Comparison of ENCODE assay signal across 8 cellular contexts in the genomic region with DNA sequence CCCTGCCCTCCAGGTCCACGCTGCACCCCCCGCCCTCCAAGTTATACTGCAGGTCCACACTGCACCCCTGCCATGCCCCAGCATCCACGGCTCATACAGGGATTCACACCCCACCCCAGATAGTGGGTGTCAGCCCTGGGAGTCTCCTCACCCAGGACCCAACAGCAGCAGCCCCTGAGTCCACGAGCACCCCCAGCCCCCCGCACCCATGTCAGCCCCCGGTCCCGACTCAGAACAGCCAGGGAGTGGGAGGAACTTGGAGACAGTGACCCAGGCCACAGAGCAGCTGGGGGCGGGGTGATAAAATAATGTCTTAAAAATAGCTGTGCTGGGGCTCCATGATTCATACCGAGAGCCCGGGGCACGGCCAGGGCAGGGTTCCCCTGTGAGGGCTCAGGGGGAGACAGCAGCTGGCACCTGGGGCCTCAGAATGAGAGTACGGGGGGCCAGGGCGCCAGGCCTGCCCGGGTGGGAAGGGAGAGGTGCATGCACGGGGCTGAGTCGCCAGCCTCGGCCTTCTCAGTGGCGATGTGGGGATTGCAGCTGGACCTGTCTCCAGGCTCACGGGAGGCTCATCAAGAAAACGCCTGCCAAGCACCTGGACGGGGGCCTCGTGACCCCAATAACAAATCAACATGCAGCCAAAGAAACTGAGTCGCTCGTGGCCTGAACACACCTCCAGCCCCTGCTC. TPM values are rescaled to one million over a fixed set of nuclear protein-coding genes. Genes with fewer than 3 reads are reported as not detected.
DNase-seq lines count a peak whose midpoint lies in the region; ATAC-seq, FAIRE-seq and TF ChIP-seq lines count a peak whose summit lies in the region.

No MANE protein-coding gene starts in this region.

- no peaks in the 10 kb centered on the region for H3K27me3 Mint-ChIP-seq in astrocyte (ENCODE audit: low read depth, unreplicated experiment)

- no peaks in the 10 kb centered on the region for H3K36me3 ChIP-seq in OCI-LY7 (ENCODE audit: insufficient read depth, low read length)
- no peaks in the 10 kb centered on the region for H3K36me3 ChIP-seq in astrocyte (ENCODE audit: insufficient read depth, low read length)
- H3K36me3 ChIP-seq in spleen: peaks cover 0 to 12% (median 0%) of the 10 kb centered on the region in 6 donors

- H3K4me1 ChIP-seq in OCI-LY7 (ENCODE audit: insufficient read depth, low read length, poor library complexity, severe bottlenecking) (peaks cover 33% of the 10 kb centered on the region), astrocyte (ENCODE audit: insufficient read depth, low read length) (peaks cover 24% of the 10 kb centered on the region), spleen (peaks cover 16 to 99% (median 49%) of the 10 kb centered on the region in 6 donors)

- H3K4me3 ChIP-seq in OCI-LY7 (ENCODE audit: low read depth, low read length, poor library complexity, severe bottlenecking) (no peak overlapping the region), astrocyte (ENCODE audit: insufficient read depth, low read depth, low read length) (no peak overlapping the region), spleen (peak overlapping the region in 1 of 8 donors; percentile 71)

- no peaks in the 10 kb centered on the region for H3K9me3 Mint-ChIP-seq in astrocyte (ENCODE audit: unreplicated experiment)

- H3K27ac ChIP-seq in OCI-LY7 (ENCODE audit: low read depth, low read length, poor library complexity, severe bottlenecking) (no peak overlapping the region), astrocyte (ENCODE audit: low read depth, low read length) (no peak overlapping the region), spleen (peak overlapping the region in 4 of 8 donors; percentile 38 to 95 (median 64))

- H3K27me3 ChIP-seq in astrocyte (ENCODE audit: insufficient read depth, low read length) (no peaks in the 10 kb centered on the region), spleen (replicated peaks in 1 of 7) (peaks cover 0 to 9% (median 0%) of the 10 kb centered on the region in 7 donors)

- H2AFZ ChIP-seq in OCI-LY7 (ENCODE audit: low read length) (no peak overlapping the region), astrocyte (ENCODE audit: low read depth, low read length) (no peak overlapping the region)

- H4K20me1 ChIP-seq in OCI-LY7 (ENCODE audit: insufficient read depth, low read length) (no peaks in the 10 kb centered on the region), astrocyte (ENCODE audit: insufficient read depth, low read length) (no peaks in the 10 kb centered on the region)

- 45 to 59% (median 50%) methylated on average over 21 to 24 of the region's 24 CpGs for WGBS in spleen, 5 donors

- H3K9ac ChIP-seq in astrocyte (ENCODE audit: low read length): no peak overlapping the region

- FAIRE-seq in astrocyte (lab: Jason Lieb, UNC): no peak

- no peak for TF ChIP-seq CTCF in OCI-LY7 (conservative IDR thresholded peaks at IDR 0.05; ENCODE audit: low read length)
- TF ChIP-seq CTCF in astrocyte (IDR thresholded peaks at IDR 0.05; ENCODE audit: insufficient read depth, low read depth, low read length): no peak
- no peak for TF ChIP-seq CTCF in spleen (IDR thresholded peaks at IDR 0.05 in 8 of 11, conservative IDR thresholded peaks at IDR 0.05 in 3 of 11)

- DNase-seq in OCI-LY7 (ENCODE audit: low spot score) (no peak), astrocyte (ENCODE audit: low read depth) (no peak), spleen (peak; percentile 81), NCI-H1105 treated with DMSO at 0.1 percent for 48 hours (lab: John Stamatoyannopoulos, UW) (no peak), DMS153 treated with DMSO at 0.1 percent for 48 hours (lab: John Stamatoyannopoulos, UW; ENCODE audit: unreplicated experiment) (no peak)

- TF ChIP-seq POLR2A in spleen (IDR thresholded peaks at IDR 0.05): no peak

- POLR2A ChIA-PET in OCI-LY7 (lab: Charles Lee): interaction anchor here (0.6 kb wide), 1 partner anchor 33 kb away, joined by 3 read pairs; no protein-coding TSS in a partner anchor

- H3K27ac Mint-ChIP-seq in astrocyte (ENCODE audit: unreplicated experiment): no peak overlapping the region

- intact Hi-C loops in OCI-LY7 (cut with micrococcal nuclease; ENCODE audit: unreplicated experiment): loop anchor here (5.0 kb wide), 1 partner anchor 253 kb away; no protein-coding TSS in a partner anchor
- intact Hi-C loops in spleen (cut with DNase I; ENCODE audit: low total_unique reads): no loop called here

- BruUV-seq in OCI-LY7 (replicated peaks; lab: Mats Ljungman, UMichigan): no TSS peak

- no peaks in the 10 kb centered on the region for H3K36me3 Mint-ChIP-seq in astrocyte (ENCODE audit: low read depth, unreplicated experiment)

- no peaks in the 10 kb centered on the region for H3K9me2 ChIP-seq in OCI-LY7 (ENCODE audit: insufficient read depth, low read length)

- H3K9me3 ChIP-seq in OCI-LY7 (ENCODE audit: low read length) (no peaks in the 10 kb centered on the region), astrocyte (ENCODE audit: insufficient read depth, low read depth, low read length) (no peaks in the 10 kb centered on the region), spleen (no peaks in the 10 kb centered on the region)

- H3K4me3 Mint-ChIP-seq in astrocyte (ENCODE audit: unreplicated experiment): no peak overlapping the region

- ATAC-seq in GM18502 (IDR thresholded peaks at IDR 0.05; ENCODE audit: poor library complexity, unreplicated experiment) (peak; percentile 60), HG02571 (IDR thresholded peaks at IDR 0.05; ENCODE audit: unreplicated experiment) (peak; percentile 39), esophagus mucosa (no peak)

- H3K4me2 ChIP-seq in OCI-LY7 (ENCODE audit: low read length) (peak overlapping the region; percentile 45), astrocyte (ENCODE audit: low read length) (peak overlapping the region; percentile 57)

- H3K4me1 Mint-ChIP-seq in astrocyte (ENCODE audit: low read depth, unreplicated experiment): peaks cover 6% of the 10 kb centered on the region

- CTCF ChIA-PET in OCI-LY7 (lab: Charles Lee; ENCODE audit: unreplicated experiment): no interaction called here

- no peaks in the 10 kb centered on the region for H3K79me2 ChIP-seq in OCI-LY7 (ENCODE audit: insufficient read depth, low read depth, low read length)
- H3K79me2 ChIP-seq in astrocyte (ENCODE audit: insufficient read depth, low read length): no peaks in the 10 kb centered on the region

RNA-seq across cellular contexts. Expression of gene ADAP1, which starts 29.8 kb away (rescaled TPM):
- total RNA-seq in OCI-LY7 (2014; rRNA removed; shearing (Covaris generic)): 0.41 and 2.4 TPM in 2 replicates
- total RNA-seq in OCI-LY7 (2022) (7.0 and 7.7 TPM in 2 replicates), astrocyte (4.7 and 4.8 TPM in 2 replicates), spleen (10 to 100 TPM; 18.1 to 35.4 (median 25.7) TPM), esophagus mucosa (5.7 TPM)
- 10 to 100 TPM in 2 of 3 donors, 1 to 10 TPM in 1; 8.7 to 38.6 (median 12.8) TPM for polyA plus RNA-seq in spleen

RNA-seq across cellular contexts. Expression of gene GET4, which starts 48.3 kb away (rescaled TPM):
- 46.3 and 54.4 TPM in 2 replicates for total RNA-seq in OCI-LY7 (2014; rRNA removed; shearing (Covaris generic))
- 51.1 and 54.5 TPM in 2 replicates for total RNA-seq in OCI-LY7 (2022)
- total RNA-seq in astrocyte: 32.1 and 43.0 TPM in 2 replicates
- total RNA-seq in spleen: 10 to 100 TPM; 25.4 to 39.5 (median 34.4) TPM
- polyA plus RNA-seq in spleen: 10 to 100 TPM; 40.0 to 63.0 (median 53.9) TPM
- total RNA-seq in esophagus mucosa: 21.6 TPM

RNA-seq across cellular contexts. Expression of gene COX19, which starts 50.7 kb away (rescaled TPM):
- total RNA-seq in OCI-LY7 (2014; rRNA removed; shearing (Covaris generic)): 20.3 and 23.2 TPM in 2 replicates
- total RNA-seq in OCI-LY7 (2022) (43.1 and 45.7 TPM in 2 replicates), astrocyte (13.4 and 13.8 TPM in 2 replicates), spleen (10 to 100 TPM; 12.4 to 29.1 (median 18.9) TPM), esophagus mucosa (5.5 TPM)
- 1 to 10 TPM; 7.1 to 8.9 (median 7.2) TPM for polyA plus RNA-seq in spleen

RNA-seq across cellular contexts. Expression of gene CYP2W1, which starts 58.3 kb away (rescaled TPM):
- total RNA-seq in OCI-LY7 (2014; rRNA removed; shearing (Covaris generic)): 0.31 TPM in 1 of 2 replicates, not detected in the other
- total RNA-seq in OCI-LY7 (2022) (1.3 and 1.5 TPM in 2 replicates), astrocyte (not detected in 2 replicates), spleen (1 to 10 TPM in 1 of 7 donors, under 1 TPM in 4, not detected in 2; 0.13 to 1.2 (median 0.51) TPM), esophagus mucosa (0.36 TPM)
- under 1 TPM; 0.05 to 0.80 (median 0.28) TPM for polyA plus RNA-seq in spleen
